26 cellular contexts compared by ENCODE assay signal in the genomic region with DNA sequence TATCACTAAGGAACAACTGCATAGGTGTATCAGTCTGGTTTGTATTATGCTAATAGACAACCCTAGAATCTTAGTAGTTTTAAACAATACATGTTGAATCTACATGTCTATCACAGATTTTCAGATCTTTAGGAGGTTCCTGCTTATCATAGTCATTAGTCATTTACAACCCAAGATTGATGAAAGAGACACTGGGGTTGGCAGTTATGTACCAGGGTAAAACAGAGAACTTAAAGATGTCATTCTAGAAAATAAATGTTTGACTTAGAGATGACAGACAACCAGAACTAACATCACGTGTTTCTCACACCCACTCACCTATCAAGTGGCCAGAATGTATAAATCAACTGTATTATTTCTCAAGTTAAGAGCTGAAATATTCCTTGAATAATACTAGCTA.
"Had no signal": no experiment of that assay in that cellular context is flagged by ENCODE, and none has a peak within 500 bp of the region (broad histone marks: within the 10 kb centered on the region; RNA-seq: fewer than 3 reads in every experiment).

No MANE protein-coding gene starts in this region.

- H3K9me3 Mint-ChIP-seq: mesothelial cell of epicardium; nephron progenitor cell; stimulated activated memory B cell treated with anti-CD40 and anti-IgM and Interleukin-4, amounts not matched to agents 10 μg/mL and 1 μg/mL and 100 μg/mL, for 72 hours; stimulated activated naive CD8-positive, alpha-beta T cell treated with anti-CD3 and anti-CD28 coated beads, Interleukin-15, amount 100 ng/mL, for 72 hours; type B pancreatic cell had no signal

- H3K36me3 Mint-ChIP-seq: mesothelial cell of epicardium; naive B cell; natural killer cell; stimulated activated memory B cell treated with anti-CD40 and anti-IgM and Interleukin-4, amounts not matched to agents 10 μg/mL and 1 μg/mL and 100 μg/mL, for 72 hours; type B pancreatic cell had no signal

- H3K27ac ChIP-seq: left lung, lower lobe of right lung, ovary, right atrium auricular region, right lobe of liver, tibial nerve, vagina had no signal

- H3K4me3 Mint-ChIP-seq: mesothelial cell of epicardium; naive B cell; natural killer cell; nephron progenitor cell; stimulated activated memory B cell treated with anti-CD40 and anti-IgM and Interleukin-4, amounts not matched to agents 10 μg/mL and 1 μg/mL and 100 μg/mL, for 72 hours; stimulated activated naive CD8-positive, alpha-beta T cell treated with anti-CD3 and anti-CD28 coated beads, Interleukin-15, amount 100 ng/mL, for 72 hours; type B pancreatic cell had no signal

- H3K27me3 ChIP-seq: left lung, ovary, right atrium auricular region, right lobe of liver, tibial nerve, vagina had no signal

- H3K27me3 Mint-ChIP-seq: naive B cell; progenitor cell of endocrine pancreas; stimulated activated memory B cell treated with anti-CD40 and anti-IgM and Interleukin-4, amounts not matched to agents 10 μg/mL and 1 μg/mL and 100 μg/mL, for 72 hours; stimulated activated naive CD8-positive, alpha-beta T cell treated with anti-CD3 and anti-CD28 coated beads, Interleukin-15, amount 100 ng/mL, for 72 hours; type B pancreatic cell had no signal

- H3K4me2 ChIP-seq: smooth muscle cell had no signal

- H3K27ac Mint-ChIP-seq: mesothelial cell of epicardium; naive B cell; natural killer cell; nephron progenitor cell; progenitor cell of endocrine pancreas; stimulated activated memory B cell treated with anti-CD40 and anti-IgM and Interleukin-4, amounts not matched to agents 10 μg/mL and 1 μg/mL and 100 μg/mL, for 72 hours; stimulated activated naive CD8-positive, alpha-beta T cell treated with anti-CD3 and anti-CD28 coated beads, Interleukin-15, amount 100 ng/mL, for 72 hours; type B pancreatic cell had no signal

- H3K4me1 ChIP-seq: left lung, lower lobe of right lung, right atrium auricular region, right lobe of liver, tibial nerve, vagina had no signal

- ATAC-seq: left colon; left lung; lower lobe of right lung; natural killer cell; right lobe of liver; stimulated activated memory B cell treated with anti-CD40 and anti-IgM and Interleukin-4, amounts not matched to agents 10 μg/mL and 1 μg/mL and 100 μg/mL, for 72 hours; stimulated activated naive CD8-positive, alpha-beta T cell treated with anti-CD3 and anti-CD28 coated beads, Interleukin-15, amount 100 ng/mL, for 72 hours had no signal

- DNase-seq: kidney glomerular epithelial cell; left colon; left lung; lower lobe of right lung; mammary epithelial cell; mesenchymal stem cell; naive B cell; natural killer cell; nephron progenitor cell; ovary; right lobe of liver; stimulated activated CD4-positive, alpha-beta T cell treated with anti-CD3 and anti-CD28 coated beads, Interleukin-1b, Interleukin-23, amount 100 ng/mL, for 48 hours; stimulated activated CD4-positive, alpha-beta T cell treated with anti-CD3 and anti-CD28 coated beads, Interleukin-2, amount 100 ng/mL, for 48 hours; stimulated activated CD4-positive, alpha-beta T cell treated with anti-CD3 and anti-CD28 coated beads, Interleukin-4, amount 100 ng/mL, for 4 hours; stimulated activated CD8-positive, alpha-beta memory T cell treated with anti-CD3 and anti-CD28 coated beads, Interleukin-4, amount 100 ng/mL, for 48 hours; stimulated activated naive CD4-positive, alpha-beta T cell treated with Interleukin-2 at 50 U/mL for 16 hours; stimulated activated naive CD8-positive, alpha-beta T cell treated with anti-CD3 and anti-CD28 coated beads, Interleukin-15, amount 100 ng/mL, for 72 hours; substantia nigra had no signal

- H3K36me3 ChIP-seq: left lung, lower lobe of right lung, ovary, right atrium auricular region, right lobe of liver, tibial nerve, vagina had no signal

- H3K4me3 ChIP-seq: left lung, lower lobe of right lung, ovary, right atrium auricular region, right lobe of liver, smooth muscle cell, tibial nerve, vagina had no signal

- H3K4me1 Mint-ChIP-seq: mesothelial cell of epicardium; naive B cell; natural killer cell; nephron progenitor cell; stimulated activated memory B cell treated with anti-CD40 and anti-IgM and Interleukin-4, amounts not matched to agents 10 μg/mL and 1 μg/mL and 100 μg/mL, for 72 hours; stimulated activated naive CD8-positive, alpha-beta T cell treated with anti-CD3 and anti-CD28 coated beads, Interleukin-15, amount 100 ng/mL, for 72 hours had no signal

- H3K9me3 ChIP-seq: left lung, lower lobe of right lung, ovary, right atrium auricular region, right lobe of liver, tibial nerve, vagina had no signal
